ENCODE assay signal across 17 cellular contexts in genomic region chr5:168765220-168766037, GRCh38.
DNase-seq lines count a peak whose midpoint lies in the region; FAIRE-seq and TF ChIP-seq lines count a peak whose summit lies in the region.
"Had no signal": no experiment of that assay in that cellular context is flagged by ENCODE, and none has a peak within 500 bp of the region (broad histone marks: within the 10 kb centered on the region; RNA-seq: fewer than 3 reads in every experiment).

No MANE protein-coding gene starts in this region.

- no peak overlapping the region for H3K27ac ChIP-seq in H9 (ENCODE audit: insufficient read length, low read depth, low read length)
- H3K27ac ChIP-seq: BLaER1 treated with 17β-estradiol and CSF1 and Interleukin-3, amounts not matched to agents 10 nM and 100 nM; SK-N-MC had no signal

- no peaks in the 10 kb centered on the region for H4K20me1 ChIP-seq in H9 (ENCODE audit: control insufficient read depth, insufficient read depth, insufficient read length)
- H4K20me1 ChIP-seq: BLaER1 treated with 17β-estradiol and CSF1 and Interleukin-3, amounts not matched to agents 10 nM and 100 nM had no signal

- H2BK15ac ChIP-seq in H9 (ENCODE audit: low read depth, low read length): no peak overlapping the region

- no peak for FAIRE-seq in H54 (lab: Jason Lieb, UNC)

- H3T11ph ChIP-seq in H9 (ENCODE audit: low read length): no peak overlapping the region

- no peaks in the 10 kb centered on the region; the same call in 1 of the 2 replicates for H3K4me1 ChIP-seq in H9 (ENCODE audit: insufficient read depth, low read length)

- intact Hi-C loops in posterior vena cava (cut with DNase I): no loop called here

- H3K9me3 Mint-ChIP-seq in H9: peaks cover 7% of the 10 kb centered on the region in 2 experiments; a peak in 4 of 5 replicates
- H3K9me3 Mint-ChIP-seq: effector memory CD8-positive, alpha-beta T cell had no signal

- H3K4ac ChIP-seq in H9 (ENCODE audit: low read depth, low read length): no peak overlapping the region

- peaks cover 9% of the 10 kb centered on the region for H3K9me3 ChIP-seq in H9 (ENCODE audit: control insufficient read depth, low read depth, low read length)

- peaks cover 3 to 4% of the 10 kb centered on the region in 2 experiments; a peak in 1 of 4 replicates for H3K4me1 Mint-ChIP-seq in H9
- H3K4me1 Mint-ChIP-seq: memory B cell had no signal

- no peak overlapping the region for H4K5ac ChIP-seq in H9 (ENCODE audit: insufficient read length, low read depth, low read length)

- peaks cover 0 to 6% (median 4%) of the 10 kb centered on the region in 3 experiments; a peak in 5 of 7 replicates for H3K36me3 Mint-ChIP-seq in H9 (ENCODE audit: insufficient read depth in 1 of 3, low read depth in 3 of 3)
- H3K36me3 Mint-ChIP-seq: memory B cell had no signal

- no peak overlapping the region for H3K9ac ChIP-seq in H9 (ENCODE audit: extremely low read depth, insufficient read length, low read length)
- H3K9ac ChIP-seq: BLaER1 treated with 17β-estradiol and CSF1 and Interleukin-3, amounts not matched to agents 10 nM and 100 nM had no signal

- WGBS in H9 (ENCODE audit: extremely low coverage, insufficient read length, low lambda C conversion rate): no CpG with 5 or more reads among the region's 18 CpGs

- no peak overlapping the region for H3K14ac ChIP-seq in H9 (ENCODE audit: insufficient read depth, low read length)

- no peaks in the 10 kb centered on the region for H3K79me2 ChIP-seq in H9 (ENCODE audit: insufficient read depth, low read length)

- H2BK12ac ChIP-seq in H9 (ENCODE audit: insufficient read length, low read depth, low read length): no peak overlapping the region

- no peak overlapping the region for H2BK20ac ChIP-seq in H9 (ENCODE audit: low read depth, low read length, poor library complexity, severe bottlenecking)

- H2BK120ac ChIP-seq in H9 (ENCODE audit: low read depth, low read length, poor library complexity, severe bottlenecking): no peak overlapping the region

- DNase-seq in DMS79 (lab: John Stamatoyannopoulos, UW) (peak; percentile 77), NCI-H2171 (lab: John Stamatoyannopoulos, UW) (peak; percentile 49), fibroblast of peridontal ligament (ENCODE audit: extremely low read depth) (peak; percentile 43), posterior vena cava (ENCODE audit: low spot score) (peak; percentile 92), H54 (ENCODE audit: insufficient read length, low spot score) (no peak), NCI-H1694 treated with DMSO at 0.1 percent for 48 hours (lab: John Stamatoyannopoulos, UW) (no peak), H9 (no peak), COLO668 (lab: John Stamatoyannopoulos, UW; ENCODE audit: unreplicated experiment) (no peak)
- DNase-seq: activated CD4-positive, CD25-positive, alpha-beta regulatory T cell; activated T-cell treated with anti-CD3 and anti-CD28 coated beads, Interleukin-2, amount 50 U/mL, for 1 hour; effector memory CD8-positive, alpha-beta T cell; MV-4-11; stimulated activated CD4-positive, alpha-beta T cell treated with anti-CD3 and anti-CD28 coated beads, Interleukin-2, amount 100 ng/mL, for 48 hours; stimulated activated naive CD4-positive, alpha-beta T cell had no signal

- TF ChIP-seq POLR2A in H54 (IDR thresholded peaks at IDR 0.05; ENCODE audit: low read depth, low read length): no peak

- H3K79me1 ChIP-seq in H9 (ENCODE audit: insufficient read depth, low read depth, low read length, poor library complexity, severe bottlenecking): no peaks in the 10 kb centered on the region

- no peak for TF ChIP-seq CTCF in H9 (conservative IDR thresholded peaks at IDR 0.05)

- H2AK5ac ChIP-seq in H9 (ENCODE audit: insufficient read length, low read length): no peak overlapping the region

- no peak overlapping the region for H4K91ac ChIP-seq in H9 (ENCODE audit: insufficient read length, low read depth, low read length)

- peaks cover 7% of the 10 kb centered on the region for H3K27me3 Mint-ChIP-seq in H9 (ENCODE audit: low read depth)

- no peak overlapping the region for H2AFZ ChIP-seq in H9 (ENCODE audit: low read length)

- H3K4me2 ChIP-seq in H9 (ENCODE audit: insufficient read depth, insufficient read length, low read length): no peak overlapping the region
- H3K4me2 ChIP-seq: BLaER1 treated with 17β-estradiol and CSF1 and Interleukin-3, amounts not matched to agents 10 nM and 100 nM had no signal

- H3K23ac ChIP-seq in H9 (ENCODE audit: insufficient read length, low read depth, low read length): no peak overlapping the region

- H3K56ac ChIP-seq in H9 (ENCODE audit: insufficient read length, low read depth, low read length): no peak overlapping the region

- H3K27ac Mint-ChIP-seq in H9: no peak overlapping the region
- H3K27ac Mint-ChIP-seq: memory B cell had no signal

- H3K4me3 Mint-ChIP-seq in H9: no peak overlapping the region
- H3K4me3 Mint-ChIP-seq: effector memory CD8-positive, alpha-beta T cell; memory B cell had no signal

- no peak overlapping the region for H3K18ac ChIP-seq in H9 (ENCODE audit: insufficient read length, low read depth, low read length)

- no peaks in the 10 kb centered on the region for H3K27me3 ChIP-seq in H9 (ENCODE audit: insufficient read depth, low read length)
- H3K27me3 ChIP-seq: BLaER1 treated with 17β-estradiol and CSF1 and Interleukin-3, amounts not matched to agents 10 nM and 100 nM had no signal

- H2BK5ac ChIP-seq in H9 (ENCODE audit: insufficient read length, low read length): no peak overlapping the region

- no peak overlapping the region for H4K8ac ChIP-seq in H9 (replicated peaks; ENCODE audit: insufficient read length, low read depth, low read length)

- H3K23me2 ChIP-seq in H9 (ENCODE audit: insufficient read length, low read depth, low read length, poor library complexity, severe bottlenecking): no peaks in the 10 kb centered on the region

Comparison
In these comparisons a context has a peak if more than half of its experiments do, and no peak if none do; other contexts are left out.
1. DNase-seq: peak in DMS79 (single experiment), NCI-H2171 (single experiment), fibroblast of peridontal ligament (single experiment) and posterior vena cava (single experiment); none in H54 (single experiment), NCI-H1694 treated with DMSO at 0.1 percent for 48 hours (single experiment), H9 (single experiment) and COLO668 (single experiment).